In genomic region chr17:48546924-48547838, GRCh38 we compare ENCODE assay signal across 10 cellular contexts. TPM values are rescaled to one million over a fixed set of nuclear protein-coding genes. Genes with fewer than 3 reads are reported as not detected.
DNase-seq lines count a peak whose midpoint lies in the region; ATAC-seq and TF ChIP-seq lines count a peak whose summit lies in the region.
"Had no signal": no experiment of that assay in that cellular context is flagged by ENCODE, and none has a peak within 500 bp of the region (broad histone marks: within the 10 kb centered on the region; RNA-seq: fewer than 3 reads in every experiment).

No MANE protein-coding gene starts in this region.

- TF ChIP-seq CTCF in activated B cell treated with CpG ODN at 0.5 μM for 24 hours (IDR thresholded peaks at IDR 0.05), result no peak
- no peak for TF ChIP-seq CTCF in tibial artery (IDR thresholded peaks at IDR 0.05)
- TF ChIP-seq CTCF in lower leg skin (IDR thresholded peaks at IDR 0.05), result no peak

- H3K27ac ChIP-seq in tibial artery, result peak overlapping the region; percentile 41 to 95
- H3K27ac ChIP-seq: BLaER1, HL-60 had no signal

- WGBS in lower leg skin, 2 donors, result 19 to 20% methylated on average over 10 of the region's 10 CpGs

- H3K4me3 ChIP-seq in tibial artery (peak overlapping the region; percentile 30 to 49), lower leg skin (ENCODE audit: low read depth, poor library complexity, severe bottlenecking) (no peak overlapping the region)
- H3K4me3 ChIP-seq: BLaER1 had no signal

- peak overlapping the region; percentile 2 for H3K27ac Mint-ChIP-seq in activated B cell treated with CpG ODN at 0.5 μM for 24 hours

- H3K9me3 Mint-ChIP-seq in activated T-cell treated with anti-CD3 and anti-CD28 coated beads, Interleukin-2, amount 50 U/mL, for 4 hours, result no peaks in the 10 kb centered on the region
- H3K9me3 Mint-ChIP-seq in activated B cell treated with CpG ODN at 0.5 μM for 24 hours, result no peaks in the 10 kb centered on the region

- peaks cover 0 to 40% (median 26%) of the 10 kb centered on the region in 4 donors for H3K4me1 ChIP-seq in tibial artery
- H3K4me1 ChIP-seq: BLaER1 had no signal

- H3K9me3 ChIP-seq in tibial artery, result no peaks in the 10 kb centered on the region

- no peaks in the 10 kb centered on the region for H3K36me3 ChIP-seq in tibial artery
- H3K36me3 ChIP-seq: BLaER1 had no signal

- intact Hi-C loops in activated B cell treated with CpG ODN at 0.5 μM for 24 hours (cut with micrococcal nuclease), result no loop called here
- intact Hi-C loops in tibial artery (cut with DNase I; ENCODE audit: low total_unique reads), result no loop called here
- intact Hi-C loops in lower leg skin (cut with DNase I; ENCODE audit: low total_unique reads), result no loop called here

- TF ChIP-seq POLR2A in lower leg skin (IDR thresholded peaks at IDR 0.05), result no peak

- H3K27me3 ChIP-seq in tibial artery, result peaks cover 0 to 5% of the 10 kb centered on the region in 2 donors

- no peaks in the 10 kb centered on the region for H3K36me3 Mint-ChIP-seq in activated T-cell treated with anti-CD3 and anti-CD28 coated beads, Interleukin-2, amount 50 U/mL, for 4 hours (ENCODE audit: insufficient read depth)
- peaks cover 1% of the 10 kb centered on the region for H3K36me3 Mint-ChIP-seq in activated B cell treated with CpG ODN at 0.5 μM for 24 hours (ENCODE audit: low read depth)

- H3K4me3 Mint-ChIP-seq in activated T-cell treated with anti-CD3 and anti-CD28 coated beads, Interleukin-2, amount 50 U/mL, for 4 hours, result peak overlapping the region; percentile 64
- no peak overlapping the region for H3K4me3 Mint-ChIP-seq in activated B cell treated with CpG ODN at 0.5 μM for 24 hours

- ATAC-seq in activated T-cell treated with anti-CD3 and anti-CD28 coated beads, Interleukin-2, amount 50 U/mL, for 4 hours, result no peak
- ATAC-seq in activated B cell treated with CpG ODN at 0.5 μM for 24 hours (ENCODE audit: low read depth), result no peak

- H3K4me1 Mint-ChIP-seq in activated T-cell treated with anti-CD3 and anti-CD28 coated beads, Interleukin-2, amount 50 U/mL, for 4 hours (ENCODE audit: low read depth), result peaks cover 42% of the 10 kb centered on the region
- H3K4me1 Mint-ChIP-seq in activated B cell treated with CpG ODN at 0.5 μM for 24 hours, result peaks cover 27% of the 10 kb centered on the region

- H3K27me3 Mint-ChIP-seq in activated T-cell treated with anti-CD3 and anti-CD28 coated beads, Interleukin-2, amount 50 U/mL, for 4 hours (ENCODE audit: low read depth), result peaks cover 12% of the 10 kb centered on the region
- peaks cover 25% of the 10 kb centered on the region for H3K27me3 Mint-ChIP-seq in activated B cell treated with CpG ODN at 0.5 μM for 24 hours

- CTCF ChIA-PET in activated B cell treated with CpG ODN at 0.5 μM for 24 hours (lab: Charles Lee), result no interaction called here

- DNase-seq in activated T-cell treated with anti-CD3 and anti-CD28 coated beads, Interleukin-2, amount 50 U/mL, for 4 hours, result no peak
- DNase-seq in activated T-cell treated with anti-CD3 and anti-CD28 coated beads for 4 hours (no peak), activated B cell treated with CpG ODN at 0.5 μM for 24 hours (no peak), inferior parietal cortex (ENCODE audit: extremely low spot score) (peak; percentile 9), tibial artery (no peak), NOMO-1 treated with DMSO at 0.1 percent for 48 hours (lab: John Stamatoyannopoulos, UW; ENCODE audit: unreplicated experiment) (no peak), lower leg skin (ENCODE audit: low spot score in 2 of 2) (no peak), ureter (ENCODE audit: low spot score) (no peak)

- POLR2A ChIA-PET in activated B cell treated with CpG ODN at 0.5 μM for 24 hours (lab: Charles Lee), result interaction anchor here (0.7 kb wide), 1 partner anchor 577 kb away, joined by 4 read pairs; no protein-coding TSS in a partner anchor

RNA-seq across cellular contexts. Expression of gene HOXB2, which starts 2.3 kb away (rescaled TPM):
- total RNA-seq in activated T-cell treated with anti-CD3 and anti-CD28 coated beads, Interleukin-2, amount 50 U/mL, for 4 hours, result 10 to 100 TPM; 12.9 to 21.3 (median 12.9) TPM
- 2.2 and 2.9 TPM in 2 replicates for total RNA-seq in activated B cell treated with CpG ODN at 0.5 μM for 24 hours
- 10 to 100 TPM in 3 of 4 donors, 1 to 10 TPM in 1; 5.8 to 34.9 (median 20.9) TPM for total RNA-seq in lower leg skin
- 50.7 TPM for total RNA-seq in ureter

RNA-seq across cellular contexts. Expression of gene HOXB1, which starts 16.4 kb away (rescaled TPM):
- total RNA-seq in activated T-cell treated with anti-CD3 and anti-CD28 coated beads, Interleukin-2, amount 50 U/mL, for 4 hours, result not detected
- not detected in 2 replicates for total RNA-seq in activated B cell treated with CpG ODN at 0.5 μM for 24 hours
- under 1 TPM in 2 of 4 donors, not detected in 2; 0.19 to 0.52 TPM for total RNA-seq in lower leg skin
- total RNA-seq in ureter, result 0.31 TPM

RNA-seq across cellular contexts. Expression of gene HOXB4, which starts 31.0 kb away (rescaled TPM):
- total RNA-seq in activated T-cell treated with anti-CD3 and anti-CD28 coated beads, Interleukin-2, amount 50 U/mL, for 4 hours, result 1 to 10 TPM in 2 of 3 donors, under 1 TPM in 1; 0.94 to 1.6 (median 1.4) TPM
- total RNA-seq in activated B cell treated with CpG ODN at 0.5 μM for 24 hours (0.88 and 1.4 TPM in 2 replicates), lower leg skin (1 to 10 TPM in 2 of 4 donors, under 1 TPM in 2; 0.42 to 2.9 (median 1.4) TPM), ureter (28.7 TPM)

RNA-seq across cellular contexts. Expression of gene HOXB3, which starts 42.9 kb away (rescaled TPM):
- 1 to 10 TPM in 1 of 3 donors, under 1 TPM in 2; 0.50 to 1.0 (median 0.81) TPM for total RNA-seq in activated T-cell treated with anti-CD3 and anti-CD28 coated beads, Interleukin-2, amount 50 U/mL, for 4 hours
- total RNA-seq in activated B cell treated with CpG ODN at 0.5 μM for 24 hours (1.4 and 2.6 TPM in 2 replicates), lower leg skin (10 to 100 TPM in 1 of 4 donors, 1 to 10 TPM in 2, under 1 TPM in 1; 0.97 to 14.1 (median 3.9) TPM), ureter (179 TPM)

RNA-seq across cellular contexts. Expression of gene HOXB5, which starts 46.4 kb away (rescaled TPM):
- total RNA-seq in activated T-cell treated with anti-CD3 and anti-CD28 coated beads, Interleukin-2, amount 50 U/mL, for 4 hours, result under 1 TPM in 1 of 3 donors, not detected in 2; 0.08 TPM
- not detected in 2 replicates for total RNA-seq in activated B cell treated with CpG ODN at 0.5 μM for 24 hours
- under 1 TPM in 2 of 4 donors, not detected in 2; 0.15 to 0.55 TPM for total RNA-seq in lower leg skin
- total RNA-seq in ureter, result 30.1 TPM
